ENCODE assay signal across 23 cellular contexts in the genomic region with DNA sequence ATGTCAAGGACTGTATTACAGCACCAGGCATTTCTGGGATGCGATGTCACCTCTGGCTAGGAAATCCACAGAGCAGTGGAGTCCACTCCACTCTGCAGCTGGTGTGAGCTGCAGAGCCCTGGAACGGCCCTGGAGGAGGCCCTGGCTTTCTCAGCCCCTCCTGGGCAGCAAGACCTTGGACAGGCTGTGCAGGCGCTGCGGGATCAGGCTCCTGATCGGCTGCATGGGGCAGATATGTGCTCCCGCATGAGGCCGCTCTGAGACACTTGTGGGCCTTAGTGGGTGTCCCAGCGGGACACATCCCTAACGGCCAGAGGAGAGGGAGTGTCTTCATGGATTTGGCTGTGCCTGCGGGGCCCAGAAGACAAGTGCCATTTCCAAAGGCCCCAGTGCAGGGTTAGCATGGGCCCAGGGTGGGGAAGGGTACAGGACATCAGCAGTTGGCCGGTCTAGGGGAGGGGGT. TPM values are rescaled to one million over a fixed set of nuclear protein-coding genes. Genes with fewer than 3 reads are reported as not detected.
DNase-seq lines count a peak whose midpoint lies in the region; ATAC-seq, FAIRE-seq and TF ChIP-seq lines count a peak whose summit lies in the region.
"Had no signal": no experiment of that assay in that cellular context is flagged by ENCODE, and none has a peak within 500 bp of the region (broad histone marks: within the 10 kb centered on the region; RNA-seq: fewer than 3 reads in every experiment).

No MANE protein-coding gene starts in this region.

- no peak for TF ChIP-seq POLR2A in GM12892 (IDR thresholded peaks at IDR 0.05; ENCODE audit: low read depth, low read length)

- H3K27ac ChIP-seq in coronary artery, result no peak overlapping the region
- H3K27ac ChIP-seq in lower lobe of right lung, result no peak overlapping the region
- H3K27ac ChIP-seq in SJCRH30, result no peak overlapping the region
- H3K27ac ChIP-seq: pancreas, SK-N-MC, thyroid gland had no signal

- ATAC-seq in lower lobe of right lung, result no peak
- no peak for ATAC-seq in HG03521 (IDR thresholded peaks at IDR 0.05; ENCODE audit: unreplicated experiment)
- ATAC-seq: left colon, pancreas, PC-3 had no signal

- H3K4me1 ChIP-seq in lower lobe of right lung, result peaks cover 12% of the 10 kb centered on the region
- H3K4me1 ChIP-seq in SJCRH30, result no peaks in the 10 kb centered on the region
- H3K4me1 ChIP-seq: BE2C, pancreas had no signal

- H3K4me3 ChIP-seq in coronary artery (no peak overlapping the region), lower lobe of right lung (no peak overlapping the region), SJCRH30 (no peak overlapping the region)
- H3K4me3 ChIP-seq: pancreas, SK-N-MC, thyroid gland had no signal

- H3K9me3 ChIP-seq in lower lobe of right lung, result no peaks in the 10 kb centered on the region
- H3K9me3 ChIP-seq in SJCRH30 (replicated peaks), result no peaks in the 10 kb centered on the region
- H3K9me3 ChIP-seq: BE2C, pancreas, thyroid gland had no signal

- H3K27me3 ChIP-seq in lower lobe of right lung (ENCODE audit: low read depth) (peaks cover 5% of the 10 kb centered on the region), SJCRH30 (no peaks in the 10 kb centered on the region)
- H3K27me3 ChIP-seq: pancreas, thyroid gland had no signal

- intact Hi-C loops in lower lobe of right lung (cut with DNase I), result no loop called here

- no peak for FAIRE-seq in GM12892 (lab: Jason Lieb, UNC)
- FAIRE-seq: pancreas, small intestine had no signal

- in situ Hi-C loops in ACHN (cut with HindIII; ENCODE audit: low pct_ligation_motif_present, low pct_unique_long_range_greater_than_20kb, low sequenced_read_pairs), result no loop called here

- H3K36me3 ChIP-seq in lower lobe of right lung (no peaks in the 10 kb centered on the region), SJCRH30 (no peaks in the 10 kb centered on the region)
- H3K36me3 ChIP-seq: BE2C, pancreas, thyroid gland had no signal

- peak; percentile 69 for DNase-seq in AG20443 (ENCODE audit: low spot score)
- peak; percentile 5 for DNase-seq in GM12892 (ENCODE audit: insufficient read length)
- peak; percentile 58 for DNase-seq in coronary artery (ENCODE audit: low spot score)
- DNase-seq in lower lobe of right lung, result peak; percentile 20
- no peak for DNase-seq in foreskin melanocyte
- DNase-seq in ACHN, result no peak
- no peak for DNase-seq in SJCRH30
- DNase-seq: activated CD4-positive, alpha-beta T cell treated with anti-CD3 and anti-CD28 coated beads for 1 hour; activated gamma-delta T cell; BE2C; dermis blood vessel endothelial cell; DMS 273 treated with DMSO at 0.1 percent for 48 hours; hypothalamus; left colon; MM.1S; NCI-H187 treated with DMSO at 0.1 percent for 48 hours; NCI-H526 treated with DMSO at 0.1 percent for 48 hours; small intestine had no signal

- TF ChIP-seq CTCF in coronary artery (IDR thresholded peaks at IDR 0.05) (no peak), lower lobe of right lung (IDR thresholded peaks at IDR 0.05) (no peak)

RNA-seq across cellular contexts. Expression of gene DNMT3L, which starts 6.1 kb away (rescaled TPM):
- polyA plus RNA-seq in GM12892 (2012; ENCODE audit: missing spikeins), result not detected
- total RNA-seq in lower lobe of right lung, result not detected
- not detected in 2 replicates for total RNA-seq in SJCRH30 (2014; rRNA removed; shearing (Covaris generic))
- total RNA-seq: dermis blood vessel endothelial cell, left colon, pancreas, PC-3, thyroid gland had no signal
- polyA plus RNA-seq: pancreas, small intestine had no signal

RNA-seq across cellular contexts. Expression of gene ICOSLG, which starts 14.8 kb away (rescaled TPM):
- 7.7 TPM for polyA plus RNA-seq in GM12892 (2012; ENCODE audit: missing spikeins)
- 11.6 TPM for total RNA-seq in lower lobe of right lung
- 0.13 TPM in 1 of 2 replicates, not detected in the other for total RNA-seq in SJCRH30 (2014; rRNA removed; shearing (Covaris generic))

RNA-seq across cellular contexts. Expression of gene AIRE, which starts 30.1 kb away (rescaled TPM):
- polyA plus RNA-seq in GM12892 (2012; ENCODE audit: missing spikeins), result 0.11 TPM
- not detected for total RNA-seq in lower lobe of right lung
- total RNA-seq in SJCRH30 (2014; rRNA removed; shearing (Covaris generic)), result 0.10 TPM in 1 of 2 replicates, not detected in the other
- total RNA-seq: dermis blood vessel endothelial cell, pancreas, PC-3 had no signal

RNA-seq across cellular contexts. Expression of gene PFKL, which starts 44.3 kb away (rescaled TPM):
- 83.1 TPM for polyA plus RNA-seq in GM12892 (2012; ENCODE audit: missing spikeins)
- 106 TPM for total RNA-seq in lower lobe of right lung
- 49.8 and 50.7 TPM in 2 replicates for total RNA-seq in SJCRH30 (2014; rRNA removed; shearing (Covaris generic))

Comparison
In these comparisons a context has a peak if more than half of its experiments do, and no peak if none do; other contexts are left out.
1. DNase-seq: peak in AG20443 (single experiment), GM12892 (single experiment), coronary artery (single experiment) and lower lobe of right lung (single experiment); none in foreskin melanocyte (single experiment), ACHN (single experiment) and SJCRH30 (0 of 2).
2. RNA of gene ICOSLG, which starts 14.8 kb away (total RNA-seq): 11.6 TPM in lower lobe of right lung (single experiment); 0.13 TPM in SJCRH30; every median in the first group is over 10 times any median in the second.